In genomic region chr7:47606176-47606575, GRCh38 we compare ENCODE assay signal across 19 cellular contexts. TPM values are rescaled to one million over a fixed set of nuclear protein-coding genes. Genes with fewer than 3 reads are reported as not detected.
DNase-seq lines count a peak whose midpoint lies in the region; ATAC-seq, FAIRE-seq and TF ChIP-seq lines count a peak whose summit lies in the region.
"Had no signal": no experiment of that assay in that cellular context is flagged by ENCODE, and none has a peak within 500 bp of the region (broad histone marks: within the 10 kb centered on the region; RNA-seq: fewer than 3 reads in every experiment).

No MANE protein-coding gene starts in this region.

- H3K27ac ChIP-seq in A549 = peak overlapping the region; percentile 99
- H3K27ac ChIP-seq in PC-9 = peak overlapping the region; percentile 98
- peak overlapping the region; percentile 87 for H3K27ac ChIP-seq in HepG2 (ENCODE audit: extremely low read length, insufficient read depth, low read length)
- H3K27ac ChIP-seq in trophoblast cell (ENCODE audit: low read depth, low read length) = no peak overlapping the region
- H3K27ac ChIP-seq: GM23248, HL-60 had no signal

- TF ChIP-seq POLR2A in A549 (IDR thresholded peaks at IDR 0.05; ENCODE audit: low read length) = no peak
- TF ChIP-seq POLR2A in HepG2 (IDR thresholded peaks at IDR 0.05; ENCODE audit: insufficient read depth in 1 of 2, low read depth in 2 of 2, low read length in 2 of 2) = no peak

- FAIRE-seq in A549 (lab: Jason Lieb, UNC) = no peak
- no peak for FAIRE-seq in HepG2 (lab: Jason Lieb, UNC)
- FAIRE-seq: GM12892 had no signal

- 95% methylated on average over 8 of the region's 8 CpGs for WGBS in A549 (ENCODE audit: missing lambda C conversion rate)
- 85% methylated on average over 3 of the region's 8 CpGs for WGBS in HepG2 (ENCODE audit: low lambda C conversion rate)
- no CpG with 5 or more reads among the region's 8 CpGs for WGBS in trophoblast cell (ENCODE audit: extremely low coverage, insufficient coverage, insufficient read length)

- peak overlapping the region; percentile 56 for H3K18ac ChIP-seq in trophoblast cell (ENCODE audit: low read length)

- CTCF ChIA-PET in A549 (lab: Yijun Ruan, JAX) (no interaction called here), PC-9 (lab: Charles Lee) (no interaction called here), HepG2 (lab: Yijun Ruan, JAX; ENCODE audit: low intra/inter-chr PET ratio, low total read pairs) (no interaction called here)

- peaks cover 59% of the 10 kb centered on the region for H3F3A ChIP-seq in PC-9 (ENCODE audit: insufficient read depth, low read depth)

- H2AK5ac ChIP-seq in trophoblast cell (ENCODE audit: low read length) = peak overlapping the region; percentile 73

- H4K91ac ChIP-seq in trophoblast cell (ENCODE audit: low read depth, low read length) = peak overlapping the region; percentile 83

- H3K23ac ChIP-seq in trophoblast cell (ENCODE audit: low read length) = no peak overlapping the region

- POLR2A ChIA-PET in A549 (lab: Yijun Ruan, JAX) = no interaction called here
- POLR2A ChIA-PET in PC-9 (lab: Charles Lee; ENCODE audit: unreplicated experiment) = no interaction called here
- POLR2A ChIA-PET in HepG2 (lab: Yijun Ruan, JAX) = interaction anchor here (1.0 to 1.8 kb wide), 4 partner anchors 14 to 181 kb away, joined by 3 to 10 read pairs (median 4); partner anchors contain the start of gene TNS3

- DNase-seq in A549 (ENCODE audit: low read depth in 1 of 2, low spot score in 1 of 2) = no peak
- no peak for DNase-seq in PC-9
- no peak for DNase-seq in HepG2 (ENCODE audit: low spot score)
- DNase-seq in trophoblast cell = peak; percentile 52 to 68
- no peak for DNase-seq in germinal center (ENCODE audit: low spot score)
- DNase-seq in activated CD4-positive, CD25-positive, alpha-beta regulatory T cell (lab: John Stamatoyannopoulos, UW) = no peak
- DNase-seq in activated CD4-positive, alpha-beta T cell treated with anti-CD3 and anti-CD28 coated beads, Interleukin-2, amount 50 U/mL, for 1 hour = no peak
- no peak for DNase-seq in pons (ENCODE audit: low spot score)
- DNase-seq: DND-41, GDM1, KBM-7, NCI-H1092 treated with DMSO at 0.1 percent for 48 hours, NCI-H1694 treated with DMSO at 0.1 percent for 48 hours, NCI-H748 treated with DMSO at 0.1 percent for 48 hours, Peyer's patch, SHP77 treated with DMSO at 0.1 percent for 48 hours had no signal

- H3K79me2 ChIP-seq in PC-9 (ENCODE audit: low read depth) (peaks cover 8% of the 10 kb centered on the region), HepG2 (ENCODE audit: insufficient read depth, low read length) (no peaks in the 10 kb centered on the region), trophoblast cell (ENCODE audit: control insufficient read depth, insufficient read depth, low read length, poor library complexity) (no peaks in the 10 kb centered on the region)

- no peak for TF ChIP-seq EP300 in A549 (IDR thresholded peaks at IDR 0.05)
- TF ChIP-seq EP300 in HepG2 (IDR thresholded peaks at IDR 0.05; ENCODE audit: low read depth in 2 of 2, low read length in 2 of 2) = no peak
- no peak for TF ChIP-seq EP300 in HepG2 (CRISPR knock-in tag; IDR thresholded peaks at IDR 0.05; ENCODE audit: borderline replicate concordance)

- no peak overlapping the region for H2AFZ ChIP-seq in PC-9
- no peak overlapping the region for H2AFZ ChIP-seq in HepG2 (ENCODE audit: low read length)
- no peak overlapping the region for H2AFZ ChIP-seq in trophoblast cell (ENCODE audit: insufficient read depth, low read length, poor library complexity)
- H2AFZ ChIP-seq: GM23248 had no signal

- H3K36me3 ChIP-seq in PC-9 (ENCODE audit: low read depth) (no peaks in the 10 kb centered on the region), HepG2 (replicated peaks in 1 of 2; ENCODE audit: control insufficient read depth in 1 of 2, insufficient read depth in 2 of 2, low read length in 2 of 2) (no peaks in the 10 kb centered on the region), trophoblast cell (ENCODE audit: control insufficient read depth in 1 of 2, insufficient read depth in 2 of 2, low read length in 2 of 2) (no peaks in the 10 kb centered on the region)
- H3K36me3 ChIP-seq: Peyer's patch had no signal

- H3K27me3 ChIP-seq in PC-9 (ENCODE audit: insufficient read depth, low read depth) (no peaks in the 10 kb centered on the region), HepG2 (ENCODE audit: control insufficient read depth in 1 of 2, insufficient read depth in 2 of 2, low read length in 2 of 2) (no peaks in the 10 kb centered on the region), trophoblast cell (ENCODE audit: insufficient read depth, low read length) (no peaks in the 10 kb centered on the region)
- H3K27me3 ChIP-seq: Peyer's patch had no signal

- no peak for ATAC-seq in A549
- peak; percentile 1; the same call in 1 of the 3 replicates for ATAC-seq in HepG2

- H3K9ac ChIP-seq in HepG2 (ENCODE audit: insufficient read depth, low read depth, low read length) (peak overlapping the region; percentile 42; the same call in 1 of the 2 replicates), trophoblast cell (ENCODE audit: low read length) (no peak overlapping the region)
- H3K9ac ChIP-seq: GM23248 had no signal

- H4K8ac ChIP-seq in trophoblast cell (ENCODE audit: low read depth, low read length) = peak overlapping the region; percentile 39

- H4K12ac ChIP-seq in trophoblast cell (ENCODE audit: low read depth, low read length) = no peak overlapping the region

- peak overlapping the region; percentile 87 for H3K14ac ChIP-seq in trophoblast cell (ENCODE audit: low read length)

- H3K9me2 ChIP-seq in PC-9 (ENCODE audit: insufficient read depth) = no peaks in the 10 kb centered on the region

- H3K4me1 ChIP-seq in A549 = peaks cover 96% of the 10 kb centered on the region
- peaks cover 77% of the 10 kb centered on the region for H3K4me1 ChIP-seq in PC-9 (replicated peaks; ENCODE audit: insufficient read depth)
- peaks cover 100% of the 10 kb centered on the region for H3K4me1 ChIP-seq in HepG2 (ENCODE audit: insufficient read depth, low read length)
- peaks cover 4 to 11% of the 10 kb centered on the region in 2 experiments for H3K4me1 ChIP-seq in trophoblast cell (ENCODE audit: control insufficient read depth in 1 of 2, insufficient read depth in 2 of 2, low read length in 2 of 2)

- TF ChIP-seq RAD21 in A549 (conservative IDR thresholded peaks at IDR 0.05 in 1 of 2, IDR thresholded peaks at IDR 0.05 in 1 of 2) = no peak
- TF ChIP-seq RAD21 in HepG2 (CRISPR knock-in tag; IDR thresholded peaks at IDR 0.05) = no peak

- BruUV-seq in PC-9 (replicated peaks; lab: Mats Ljungman, UMichigan) (no TSS peak), HepG2 (replicated peaks; lab: Mats Ljungman, UMichigan) (no TSS peak)

- H2BK120ac ChIP-seq in trophoblast cell (ENCODE audit: insufficient read depth, low read length, poor library complexity) = peak overlapping the region; percentile 72

- peak overlapping the region; percentile 95 for H2BK12ac ChIP-seq in trophoblast cell (ENCODE audit: low read length)

- H4K20me1 ChIP-seq in PC-9 (ENCODE audit: insufficient read depth) (no peaks in the 10 kb centered on the region), HepG2 (ENCODE audit: insufficient read depth, low read length) (no peaks in the 10 kb centered on the region)

- no peak overlapping the region for H2BK5ac ChIP-seq in trophoblast cell (ENCODE audit: low read depth, low read length, poor library complexity)

- H3K9me3 ChIP-seq in A549 = no peaks in the 10 kb centered on the region
- peaks cover 4% of the 10 kb centered on the region; the same call in 1 of the 2 replicates for H3K9me3 ChIP-seq in PC-9 (ENCODE audit: insufficient read depth, low read depth)
- H3K9me3 ChIP-seq in HepG2 (ENCODE audit: low read length) = no peaks in the 10 kb centered on the region
- H3K9me3 ChIP-seq in trophoblast cell (ENCODE audit: insufficient read depth, low read depth, low read length) = peaks cover 2% of the 10 kb centered on the region
- H3K9me3 ChIP-seq: Peyer's patch had no signal

- no peak overlapping the region for H3K4ac ChIP-seq in trophoblast cell (ENCODE audit: low read depth, low read length)

- H3K4me3 ChIP-seq in A549 = no peak overlapping the region
- no peak overlapping the region for H3K4me3 ChIP-seq in PC-9
- no peak overlapping the region for H3K4me3 ChIP-seq in HepG2 (replicated peaks in 1 of 3; ENCODE audit: insufficient read depth in 1 of 3, low read depth in 2 of 3, low read length in 3 of 3)
- H3K4me3 ChIP-seq in trophoblast cell (ENCODE audit: low read depth, low read length) = no peak overlapping the region
- H3K4me3 ChIP-seq: GM23248, Peyer's patch had no signal

- H3K79me1 ChIP-seq in trophoblast cell (ENCODE audit: low read length) = peaks cover 7% of the 10 kb centered on the region

- intact Hi-C loops in PC-9 (cut with micrococcal nuclease; ENCODE audit: unreplicated experiment) = no loop called here
- intact Hi-C loops in HepG2 (cut with micrococcal nuclease; ENCODE audit: unreplicated experiment) = loop anchor here (1.0 to 10.0 kb wide), 3 partner anchors 59 to 209 kb away; no protein-coding TSS in a partner anchor

- H3K4me2 ChIP-seq in A549 (peak overlapping the region; percentile 21; the same call in 2 of the 3 replicates), PC-9 (peak overlapping the region; percentile 37; the same call in 1 of the 2 replicates), HepG2 (ENCODE audit: low read depth, low read length) (peak overlapping the region; percentile 18), trophoblast cell (ENCODE audit: low read length) (no peak overlapping the region)

- TF ChIP-seq CTCF in A549 (IDR thresholded peaks at IDR 0.05) (no peak), PC-9 (conservative IDR thresholded peaks at IDR 0.05) (no peak), HepG2 (CRISPR knock-in tag; IDR thresholded peaks at IDR 0.05) (no peak)

- in situ Hi-C loops in HepG2 (cut with HindIII; ENCODE audit: extremely low pct_ligation_motif_present, low pct_unique_long_range_greater_than_20kb) = no loop called here

RNA-seq across cellular contexts. Expression of gene TNS3, which starts 24.3 kb away (rescaled TPM):
- polyA plus RNA-seq in A549 (2011; rRNA removed) (134 and 137 TPM in 2 replicates), A549 (2017; fragmentation: RNase III; extraction: RNeasy Plus Mini Kit Qiagen cat#74134 plus additional on column Dnase treatment) (107 to 122 TPM (median 107 TPM) in 3 replicates), HepG2 (2011; rRNA removed) (52.9 and 55.1 TPM in 2 replicates)
- polyA plus RNA-seq in A549 (2012; cell fraction: cytosol; rRNA removed) = 80.9 and 113 TPM in 2 replicates
- 217 and 283 TPM in 2 replicates for polyA plus RNA-seq in A549 (2012; cell fraction: nucleus; rRNA removed)
- 438 and 510 TPM in 2 replicates for polyA minus RNA-seq in A549 (2011; rRNA and poly(A)+ RNA removed)
- total RNA-seq in PC-9 (2021) (111 and 143 TPM in 2 replicates), HepG2 (2016; rRNA removed; fragmentation: Illumina TruSeq; extraction: Trizol) (51.3 and 55.7 TPM in 2 replicates)
- total RNA-seq in HepG2 (2016; cell fraction: cytosol; rRNA removed; fragmentation: Illumina TruSeq; extraction: Trizol; ENCODE audit: low read depth) = 14.9 and 19.1 TPM in 2 replicates
- 45.5 and 52.6 TPM in 2 replicates for total RNA-seq in HepG2 (2016; cell fraction: insoluble cytoplasmic fraction; rRNA removed; fragmentation: Illumina TruSeq; extraction: Trizol)
- 16.6 and 16.8 TPM in 2 replicates for total RNA-seq in HepG2 (2016; cell fraction: membrane; rRNA removed; fragmentation: Illumina TruSeq; extraction: Trizol)
- 72.4 and 83.0 TPM in 2 replicates for total RNA-seq in HepG2 (2016; cell fraction: nucleus; rRNA removed; fragmentation: Illumina TruSeq; extraction: Trizol)
- polyA plus RNA-seq in HepG2 (2011; cell fraction: cytosol; rRNA removed) = 28.4 and 33.2 TPM in 2 replicates
- polyA plus RNA-seq in HepG2 (2011; cell fraction: nucleus; rRNA removed) = 76.4 and 98.4 TPM in 2 replicates
- 48.6 and 60.6 TPM in 2 replicates for polyA plus RNA-seq in HepG2 (2012)
- polyA plus RNA-seq in HepG2 (2016; cell fraction: cytosol; fragmentation: Illumina TruSeq; extraction: Trizol; ENCODE audit: low read depth) = 1.6 and 1.9 TPM in 2 replicates
- polyA plus RNA-seq in HepG2 (2016; cell fraction: insoluble cytoplasmic fraction; fragmentation: Illumina TruSeq; extraction: Trizol; ENCODE audit: low read depth) = 32.3 and 39.6 TPM in 2 replicates
- 3.7 and 4.3 TPM in 2 replicates for polyA plus RNA-seq in HepG2 (2016; cell fraction: membrane; fragmentation: Illumina TruSeq; extraction: Trizol; ENCODE audit: low read depth)
- polyA plus RNA-seq in HepG2 (2016; cell fraction: nucleus; fragmentation: Illumina TruSeq; extraction: Trizol; ENCODE audit: insufficient read depth, low read depth) = 56.5 and 64.9 TPM in 2 replicates
- 29.7 and 302 TPM in 2 replicates for polyA minus RNA-seq in HepG2 (2011; rRNA and poly(A)+ RNA removed; ENCODE audit: low replicate concordance)
- 53.8 and 56.5 TPM in 2 replicates for polyA minus RNA-seq in HepG2 (2011; cell fraction: cytosol; rRNA and poly(A)+ RNA removed)
- polyA minus RNA-seq in HepG2 (2011; cell fraction: nucleus; rRNA and poly(A)+ RNA removed) = 139 and 170 TPM in 2 replicates
- polyA plus RNA-seq in trophoblast cell (2013) = 85.9 and 86.5 TPM in 2 replicates

Comparison
In these comparisons a context has a peak if more than half of its experiments do, and no peak if none do; other contexts are left out.
1. DNase-seq: peak in trophoblast cell (2 of 2); none in A549 (0 of 2), PC-9 (0 of 2), HepG2 (single experiment), germinal center (single experiment), activated CD4-positive, CD25-positive, alpha-beta regulatory T cell (0 of 4), activated CD4-positive, alpha-beta T cell treated with anti-CD3 and anti-CD28 coated beads, Interleukin-2, amount 50 U/mL, for 1 hour (single experiment) and pons (single experiment).